ENCODE assay signal across 15 cellular contexts in genomic region chr1:12784729-12785128, GRCh38. TPM values are rescaled to one million over a fixed set of nuclear protein-coding genes. Genes with fewer than 3 reads are reported as not detected.
"Had no signal": no experiment of that assay in that cellular context is flagged by ENCODE, and none has a peak within 500 bp of the region (broad histone marks: within the 10 kb centered on the region; RNA-seq: fewer than 3 reads in every experiment).

No MANE protein-coding gene starts in this region.

RNA-seq across cellular contexts. Expression of gene PRAMEF1, which starts 6.5 kb away (rescaled TPM):
- total RNA-seq: chondrocyte, dorsolateral prefrontal cortex, esophagus squamous epithelium, heart left ventricle, liver, lung microvascular endothelial cell, omental fat pad, prostate gland, right lobe of liver, subcutaneous adipose tissue, testis, tibial nerve, upper lobe of right lung, vagina had no signal
- polyA plus RNA-seq: heart left ventricle, liver had no signal

RNA-seq across cellular contexts. Expression of gene PRAMEF12, which starts 11.2 kb away (rescaled TPM):
- total RNA-seq: chondrocyte, dorsolateral prefrontal cortex, esophagus squamous epithelium, heart left ventricle, liver, lung microvascular endothelial cell, omental fat pad, prostate gland, renal cortical epithelial cell, right lobe of liver, subcutaneous adipose tissue, tibial nerve, upper lobe of right lung, vagina had no signal
- polyA plus RNA-seq: heart left ventricle, liver had no signal

RNA-seq across cellular contexts. Expression of gene CFAP107, which starts 38.7 kb away (rescaled TPM):
- total RNA-seq: chondrocyte, esophagus squamous epithelium, heart left ventricle, liver, lung microvascular endothelial cell, omental fat pad, renal cortical epithelial cell, right lobe of liver, subcutaneous adipose tissue, tibial nerve, upper lobe of right lung, vagina had no signal
- polyA plus RNA-seq: heart left ventricle, liver had no signal

RNA-seq across cellular contexts. Expression of gene PRAMEF11, which starts 46.5 kb away (rescaled TPM):
- total RNA-seq: chondrocyte, dorsolateral prefrontal cortex, esophagus squamous epithelium, heart left ventricle, liver, lung microvascular endothelial cell, omental fat pad, prostate gland, renal cortical epithelial cell, right lobe of liver, subcutaneous adipose tissue, testis, tibial nerve, upper lobe of right lung, vagina had no signal
- polyA plus RNA-seq: heart left ventricle, liver had no signal
